ENCODE assay signal across 24 cellular contexts in the genomic region with DNA sequence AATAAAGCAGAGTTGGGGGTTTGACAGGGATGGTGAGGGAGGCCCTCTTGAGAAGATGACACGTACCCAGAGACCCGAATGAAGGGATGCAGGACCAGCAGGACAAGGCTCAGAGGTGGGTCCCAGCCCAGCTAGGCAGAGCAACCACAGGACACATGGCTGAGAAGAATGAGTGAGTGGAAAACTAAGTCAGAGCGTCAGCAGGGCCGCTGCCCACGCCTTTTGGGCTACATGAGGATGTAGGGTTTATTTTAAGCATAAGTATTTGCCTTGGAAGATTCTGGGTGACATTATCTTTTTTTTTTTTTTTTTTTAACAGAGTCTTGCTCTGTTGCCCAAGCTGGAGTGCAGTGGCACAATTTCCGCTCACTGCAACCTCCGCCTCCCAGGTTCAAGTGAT.
"Had no signal": no experiment of that assay in that cellular context is flagged by ENCODE, and none has a peak within 500 bp of the region (broad histone marks: within the 10 kb centered on the region; RNA-seq: fewer than 3 reads in every experiment).

No MANE protein-coding gene starts in this region.

- H3K27me3 ChIP-seq: tibial nerve, uterus had no signal

- H3K4me3 ChIP-seq: heart left ventricle, hepatocyte, left lung, lower lobe of right lung, mucosa of descending colon, psoas muscle, smooth muscle cell, stomach, suprapubic skin, tibial nerve, uterus had no signal

- H3K27ac Mint-ChIP-seq: mesothelial cell of epicardium; naive thymus-derived CD4-positive, alpha-beta T cell; natural killer cell treated with Interleukin-12 subunit alpha and Interleukin-12 subunit beta and Interleukin-15 and Interleukin-18, amount 100 ng/mL, for 72 hours; stimulated activated naive B cell treated with anti-CD40 and anti-IgM and Interleukin-4, amounts not matched to agents 10 μg/mL and 1 μg/mL and 100 μg/mL, for 72 hours; type B pancreatic cell had no signal

- H3K36me3 ChIP-seq: heart left ventricle, left lung, lower lobe of right lung, stomach, suprapubic skin, tibial nerve, uterus had no signal

- H3K4me1 ChIP-seq: heart left ventricle, left lung, lower lobe of right lung, parathyroid adenoma, psoas muscle, stomach, suprapubic skin, tibial nerve, uterus had no signal

- H3K36me3 Mint-ChIP-seq: mesothelial cell of epicardium; naive thymus-derived CD4-positive, alpha-beta T cell; natural killer cell treated with Interleukin-12 subunit alpha and Interleukin-12 subunit beta and Interleukin-15 and Interleukin-18, amount 100 ng/mL, for 72 hours; stimulated activated naive B cell treated with anti-CD40 and anti-IgM and Interleukin-4, amounts not matched to agents 10 μg/mL and 1 μg/mL and 100 μg/mL, for 72 hours; type B pancreatic cell had no signal

- DNase-seq: heart left ventricle; kidney; left colon; left lung; lower lobe of right lung; mammary epithelial cell; mesenchymal stem cell; mucosa of descending colon; naive thymus-derived CD4-positive, alpha-beta T cell; psoas muscle; stimulated activated CD4-positive, alpha-beta T cell treated with anti-CD3 and anti-CD28 coated beads, Interleukin-2, amount 100 ng/mL, for 24 hours; stimulated activated CD4-positive, alpha-beta T cell treated with anti-CD3 and anti-CD28 coated beads, Interleukin-4, amount 100 ng/mL, for 1 hour; stimulated activated naive B cell treated with anti-CD40 and anti-IgM and Interleukin-4, amounts not matched to agents 10 μg/mL and 1 μg/mL and 100 μg/mL, for 72 hours; stimulated activated naive CD8-positive, alpha-beta T cell treated with anti-CD3 and anti-CD28 coated beads, Interleukin-15, Interleukin-2, amounts not matched to agents 100 U/mL and 50 U/mL, for 24 hours; stomach; uterus had no signal

- H3K4me1 Mint-ChIP-seq: mesothelial cell of epicardium; stimulated activated naive B cell treated with anti-CD40 and anti-IgM and Interleukin-4, amounts not matched to agents 10 μg/mL and 1 μg/mL and 100 μg/mL, for 72 hours had no signal

- H3K9me3 Mint-ChIP-seq: mesothelial cell of epicardium; natural killer cell treated with Interleukin-12 subunit alpha and Interleukin-12 subunit beta and Interleukin-15 and Interleukin-18, amount 100 ng/mL, for 72 hours; stimulated activated naive B cell treated with anti-CD40 and anti-IgM and Interleukin-4, amounts not matched to agents 10 μg/mL and 1 μg/mL and 100 μg/mL, for 72 hours; type B pancreatic cell had no signal

- H3K9me3 ChIP-seq: heart left ventricle, left lung, lower lobe of right lung, mucosa of descending colon, psoas muscle, stomach, suprapubic skin, tibial nerve, uterus had no signal

- H3K9ac ChIP-seq: parathyroid adenoma had no signal

- ATAC-seq: left colon; left lung; lower lobe of right lung; mucosa of descending colon; naive thymus-derived CD4-positive, alpha-beta T cell; natural killer cell treated with Interleukin-12 subunit alpha and Interleukin-12 subunit beta and Interleukin-15 and Interleukin-18, amount 100 ng/mL, for 72 hours; psoas muscle; stimulated activated naive B cell treated with anti-CD40 and anti-IgM and Interleukin-4, amounts not matched to agents 10 μg/mL and 1 μg/mL and 100 μg/mL, for 72 hours; stimulated activated naive CD8-positive, alpha-beta T cell treated with anti-CD3 and anti-CD28 coated beads, Interleukin-15, Interleukin-2, amounts not matched to agents 100 U/mL and 50 U/mL, for 24 hours had no signal

- H3K4me3 Mint-ChIP-seq: mesothelial cell of epicardium; naive thymus-derived CD4-positive, alpha-beta T cell; natural killer cell treated with Interleukin-12 subunit alpha and Interleukin-12 subunit beta and Interleukin-15 and Interleukin-18, amount 100 ng/mL, for 72 hours; stimulated activated naive B cell treated with anti-CD40 and anti-IgM and Interleukin-4, amounts not matched to agents 10 μg/mL and 1 μg/mL and 100 μg/mL, for 72 hours; type B pancreatic cell had no signal

- H3K27ac ChIP-seq: heart left ventricle, hepatocyte, left lung, lower lobe of right lung, parathyroid adenoma, psoas muscle, stomach, suprapubic skin, tibial nerve, uterus had no signal
